16 cellular contexts compared by ENCODE assay signal in the genomic region with DNA sequence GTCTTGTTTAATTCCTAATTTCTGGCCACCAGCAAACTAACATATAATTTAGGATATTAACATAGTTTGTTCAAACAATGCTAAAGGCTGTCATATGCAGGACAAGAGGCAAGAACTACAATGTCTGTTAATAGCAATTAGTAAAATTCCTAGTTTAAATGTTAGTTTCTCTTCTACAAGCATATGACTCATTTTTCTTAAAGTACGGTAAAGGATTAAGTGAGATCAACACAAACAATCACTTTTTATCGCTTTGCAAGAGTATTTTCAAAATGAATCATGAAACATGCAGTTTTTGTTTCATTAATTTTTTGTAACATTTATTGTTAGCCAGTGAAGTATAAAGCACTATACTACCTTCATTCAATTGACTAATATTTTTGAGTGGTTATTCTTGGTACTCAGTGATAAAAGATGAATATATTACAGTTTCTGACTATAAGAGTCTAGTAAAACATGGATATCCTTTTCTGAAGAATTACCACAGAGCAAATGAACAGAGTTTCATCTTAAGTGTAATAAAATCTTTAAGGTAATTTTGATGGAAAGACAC.
DNase-seq lines count a peak whose midpoint lies in the region; ATAC-seq lines count a peak whose summit lies in the region.
"Had no signal": no experiment of that assay in that cellular context is flagged by ENCODE, and none has a peak within 500 bp of the region (broad histone marks: within the 10 kb centered on the region; RNA-seq: fewer than 3 reads in every experiment).

No MANE protein-coding gene starts in this region.

- DNase-seq in activated CD4-positive, CD25-positive, alpha-beta regulatory T cell treated with anti-CD3 and anti-CD28 coated beads, Interleukin-2, amount 50 U/mL, for 72 hours, result no peak
- DNase-seq in RPMI7951 (ENCODE audit: low read depth), result peak; percentile 3
- DNase-seq in dermis blood vessel endothelial cell, result peak; percentile 18
- DNase-seq in renal cortical epithelial cell (ENCODE audit: low read depth), result peak; percentile 16
- no peak for DNase-seq in epidermal melanocyte (ENCODE audit: insufficient read length, low spot score)
- DNase-seq in NCI-H69 (lab: John Stamatoyannopoulos, UW), result no peak
- DNase-seq: cerebellar nuclear complex; mesendoderm; NCI-H2029; NCI-H774; ovary; SHP77; stimulated activated CD4-positive, alpha-beta T cell treated with anti-CD3 and anti-CD28 coated beads, Interleukin-12 subunit alpha, Interleukin-12 subunit beta, amount 100 ng/mL, for 4 hours had no signal

- ATAC-seq in activated CD4-positive, CD25-positive, alpha-beta regulatory T cell treated with anti-CD3 and anti-CD28 coated beads, Interleukin-2, amount 50 U/mL, for 24 hours, result peak; percentile 84 to 91
- no peak for ATAC-seq in GM18502 (IDR thresholded peaks at IDR 0.05; ENCODE audit: poor library complexity, unreplicated experiment)
- ATAC-seq: activated naive CD4-positive, alpha-beta T cell treated with anti-CD3 and anti-CD28 coated beads, Interleukin-2, amount 50 U/mL, for 72 hours had no signal

Comparison
In these comparisons a context has a peak if more than half of its experiments do, and no peak if none do; other contexts are left out.
1. DNase-seq: peak in RPMI7951 (single experiment), dermis blood vessel endothelial cell (single experiment) and renal cortical epithelial cell (single experiment); none in activated CD4-positive, CD25-positive, alpha-beta regulatory T cell treated with anti-CD3 and anti-CD28 coated beads, Interleukin-2, amount 50 U/mL, for 72 hours (single experiment), epidermal melanocyte (single experiment) and NCI-H69 (single experiment).